In the genomic region with DNA sequence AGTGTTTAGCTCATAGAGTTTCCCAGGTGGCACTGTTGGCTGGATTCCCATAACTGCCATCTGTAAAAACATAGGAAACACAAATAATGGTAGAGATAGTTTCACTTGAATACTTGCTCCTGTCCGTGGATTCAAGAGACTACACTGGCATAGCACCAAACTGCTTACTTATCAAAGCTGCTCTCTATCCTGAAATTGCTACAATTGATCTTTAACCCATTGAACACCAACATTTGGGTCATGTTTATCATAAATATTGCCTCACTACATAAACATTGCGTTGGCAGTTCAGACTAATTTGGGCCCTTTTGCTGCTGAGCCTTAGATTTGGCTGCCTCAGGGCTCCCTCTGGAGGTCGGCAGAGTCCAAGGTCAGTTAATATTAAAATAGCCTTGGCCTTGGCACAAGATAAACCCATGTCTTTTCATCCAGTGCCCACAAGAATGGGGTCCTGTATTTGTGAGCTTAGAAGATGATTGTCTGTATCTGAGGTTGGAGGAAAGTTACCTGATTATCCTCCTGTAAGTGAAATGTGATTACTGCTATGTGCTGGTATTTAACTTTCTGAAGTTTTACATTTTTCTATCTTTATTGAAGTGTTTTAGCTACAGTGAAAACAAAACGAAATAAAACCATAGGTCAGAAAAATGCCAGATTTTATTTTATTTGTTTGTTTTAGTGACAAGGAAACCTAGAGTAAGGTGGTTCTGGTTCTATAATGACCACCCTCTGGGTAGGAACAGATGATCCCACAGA, we compare ENCODE assay signal across 8 cellular contexts. TPM values are rescaled to one million over a fixed set of nuclear protein-coding genes. Genes with fewer than 3 reads are reported as not detected.
DNase-seq lines count a peak whose midpoint lies in the region; ATAC-seq and TF ChIP-seq lines count a peak whose summit lies in the region.

No MANE protein-coding gene starts in this region.

- CTCF ChIA-PET in naive thymus-derived CD4-positive, alpha-beta T cell (lab: Charles Lee): no interaction called here

- no peaks in the 10 kb centered on the region for H3K27me3 ChIP-seq in SU-DHL-6 (ENCODE audit: low read length)
- H3K27me3 ChIP-seq in naive thymus-derived CD4-positive, alpha-beta T cell (ENCODE audit: control insufficient read depth in 2 of 2, insufficient read depth in 2 of 2, low read length in 2 of 2): no peaks in the 10 kb centered on the region

- H2AFZ ChIP-seq in SU-DHL-6 (ENCODE audit: low read depth, low read length, severe bottlenecking): no peak overlapping the region

- H3K9me2 ChIP-seq in SU-DHL-6 (replicated peaks; ENCODE audit: insufficient read depth, low read length): no peaks in the 10 kb centered on the region

- H3K79me2 ChIP-seq in SU-DHL-6 (ENCODE audit: insufficient read depth, low read length): no peaks in the 10 kb centered on the region

- intact Hi-C loops in naive thymus-derived CD4-positive, alpha-beta T cell (cut with micrococcal nuclease): loop anchor here (1.0 to 10.0 kb wide), 3 partner anchors 40 to 226 kb away; no protein-coding TSS in a partner anchor

- no peak overlapping the region for H3K4me3 ChIP-seq in SU-DHL-6 (ENCODE audit: insufficient read depth, low read length, poor library complexity, severe bottlenecking)
- H3K4me3 ChIP-seq in naive thymus-derived CD4-positive, alpha-beta T cell (ENCODE audit: low read length): no peak overlapping the region

- DNase-seq in GF-D8 (lab: John Stamatoyannopoulos, UW) (peak; percentile 1), HCEC 1CT (peak; percentile 53), NCI-H1417 (lab: John Stamatoyannopoulos, UW) (peak; percentile 19 to 82 (median 46))
- DNase-seq in naive thymus-derived CD4-positive, alpha-beta T cell: peak in 3 of 9 donors; percentile 3 to 10 (median 4)
- no peak for DNase-seq in effector CD4-positive, alpha-beta T cell

- peak; percentile 39 for ATAC-seq in esophagus mucosa
- peak; percentile 46 for ATAC-seq in naive thymus-derived CD4-positive, alpha-beta T cell
- ATAC-seq in HG03521 (IDR thresholded peaks at IDR 0.05; ENCODE audit: unreplicated experiment): no peak

- no peaks in the 10 kb centered on the region for H3K4me1 ChIP-seq in naive thymus-derived CD4-positive, alpha-beta T cell (ENCODE audit: control insufficient read depth in 2 of 2, insufficient read depth in 2 of 2, low read length in 2 of 2)

- H3K27me3 Mint-ChIP-seq in naive thymus-derived CD4-positive, alpha-beta T cell: peaks cover 11 to 25% (median 15%) of the 10 kb centered on the region in 5 donors

- H3K4me1 Mint-ChIP-seq in naive thymus-derived CD4-positive, alpha-beta T cell: peaks cover 0 to 12% (median 6%) of the 10 kb centered on the region in 7 donors

- H3K9me3 Mint-ChIP-seq in naive thymus-derived CD4-positive, alpha-beta T cell: peaks cover 0 to 2% (median 0%) of the 10 kb centered on the region in 11 donors

- no peaks in the 10 kb centered on the region for H3F3A ChIP-seq in SU-DHL-6 (ENCODE audit: insufficient read depth)

- no peak overlapping the region for H3K9ac ChIP-seq in SU-DHL-6 (ENCODE audit: low read length)

- POLR2A ChIA-PET in naive thymus-derived CD4-positive, alpha-beta T cell (lab: Charles Lee): no interaction called here

- H3K4me2 ChIP-seq in SU-DHL-6 (ENCODE audit: low read depth, low read length, poor library complexity, severe bottlenecking): no peak overlapping the region

- H3K4me3 Mint-ChIP-seq in naive thymus-derived CD4-positive, alpha-beta T cell: no peak overlapping the region

- no peak overlapping the region for H3K27ac ChIP-seq in SU-DHL-6 (ENCODE audit: low read depth, low read length)
- H3K27ac ChIP-seq in naive thymus-derived CD4-positive, alpha-beta T cell (ENCODE audit: low read depth, low read length): no peak overlapping the region

- no peaks in the 10 kb centered on the region for H3K36me3 ChIP-seq in SU-DHL-6 (ENCODE audit: low read length)
- no peaks in the 10 kb centered on the region for H3K36me3 ChIP-seq in naive thymus-derived CD4-positive, alpha-beta T cell (ENCODE audit: control insufficient read depth in 2 of 3, insufficient read depth in 3 of 3, low read length in 3 of 3)

- no peaks in the 10 kb centered on the region for H3K9me3 ChIP-seq in SU-DHL-6 (ENCODE audit: insufficient read depth, low read length)
- no peaks in the 10 kb centered on the region for H3K9me3 ChIP-seq in naive thymus-derived CD4-positive, alpha-beta T cell (ENCODE audit: control insufficient read depth in 2 of 3, low read length in 3 of 3)

- no peak overlapping the region for H3K27ac Mint-ChIP-seq in naive thymus-derived CD4-positive, alpha-beta T cell

- peak; percentile 68 for TF ChIP-seq CTCF in SU-DHL-6 (IDR thresholded peaks at IDR 0.05; ENCODE audit: insufficient read depth, low read length, poor library complexity, severe bottlenecking)

- no peaks in the 10 kb centered on the region for H4K20me1 ChIP-seq in SU-DHL-6 (ENCODE audit: low read depth, low read length)

- H3K36me3 Mint-ChIP-seq in naive thymus-derived CD4-positive, alpha-beta T cell: no peaks in the 10 kb centered on the region

RNA-seq across cellular contexts. Expression of gene RANBP3L, which starts 4.0 kb away (rescaled TPM):
- total RNA-seq in esophagus mucosa: 0.16 TPM
- not detected for total RNA-seq in naive thymus-derived CD4-positive, alpha-beta T cell
- polyA plus RNA-seq in naive thymus-derived CD4-positive, alpha-beta T cell: not detected
